ENCODE assay signal across 27 cellular contexts in the genomic region with DNA sequence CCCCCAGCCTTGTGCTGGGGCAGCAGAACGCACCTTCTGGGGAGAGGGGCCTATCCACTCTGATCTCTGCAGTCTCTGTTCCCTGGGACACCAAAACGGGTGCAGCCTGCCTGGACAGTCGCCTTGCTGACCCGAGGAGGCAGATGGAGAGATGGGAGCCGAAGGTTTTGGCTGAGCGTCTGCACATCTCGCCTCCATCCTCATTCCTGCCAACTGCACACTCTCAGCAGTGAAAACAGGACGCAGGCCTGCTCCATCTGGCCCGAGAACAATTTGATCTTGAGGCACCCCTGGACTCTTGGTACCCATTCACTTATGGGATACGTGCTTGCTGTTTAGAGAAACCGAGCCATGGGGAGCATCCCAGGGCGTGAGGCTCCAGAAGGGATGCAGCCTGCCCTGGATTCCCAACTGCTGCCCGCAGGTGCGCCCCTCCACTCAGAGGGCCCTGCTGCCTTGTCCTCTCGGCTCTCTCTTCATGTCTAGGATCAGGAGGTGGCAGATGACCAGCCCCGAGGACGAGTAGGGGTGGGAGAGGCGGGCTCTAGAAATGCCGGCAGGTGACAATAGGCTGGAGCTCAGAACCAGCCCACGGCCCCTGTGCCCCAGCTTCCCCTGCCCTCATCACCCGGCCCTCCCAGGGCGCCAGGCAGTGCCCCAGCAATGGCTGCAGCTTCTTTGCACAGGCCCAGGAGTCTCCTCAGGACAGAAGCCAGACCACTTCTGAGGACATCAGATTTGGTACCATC.
"Had no signal": no experiment of that assay in that cellular context is flagged by ENCODE, and none has a peak within 500 bp of the region (broad histone marks: within the 10 kb centered on the region; RNA-seq: fewer than 3 reads in every experiment).

No MANE protein-coding gene starts in this region.

- H3K36me3 Mint-ChIP-seq: activated naive CD8-positive, alpha-beta T cell; memory B cell; natural killer cell treated with Interleukin-12 subunit alpha and Interleukin-12 subunit beta and Interleukin-15 and Interleukin-18, amount 100 ng/mL, for 72 hours; WTC11 had no signal

- H3K9me3 ChIP-seq: adrenal gland, ascending aorta, heart right ventricle, thyroid gland had no signal

- H3K27ac Mint-ChIP-seq: activated CD4-positive, alpha-beta T cell treated with anti-CD3 and anti-CD28 coated beads for 36 hours; activated naive CD8-positive, alpha-beta T cell; activated T-helper 2 cell treated with anti-CD3 and anti-CD28 coated beads, Interferon-gamma antibody, Interleukin-2, Interleukin-4, amounts not matched to agents 10 μg/mL and 5 μg/mL and 100 μg/mL, durations not matched to agents 14 hours and 24 hours and 36 hours; endodermal cell; memory B cell had no signal

- DNase-seq: activated CD4-positive, alpha-beta T cell treated with anti-CD3 and anti-CD28 coated beads for 36 hours; activated CD4-positive, alpha-beta T cell treated with anti-CD3 and anti-CD28 coated beads, Interleukin-2, amount 50 U/mL, for 4 hours; activated CD8-positive, alpha-beta memory T cell treated with anti-CD3 and anti-CD28 coated beads for 24 hours; activated CD8-positive, alpha-beta memory T cell treated with anti-CD3 and anti-CD28 coated beads, Interleukin-2, amount 50 U/mL, for 48 hours; activated naive CD4-positive, alpha-beta T cell; activated T-cell treated with anti-CD3 and anti-CD28 coated beads, Interleukin-2, amount 50 U/mL, for 4 hours; adrenal gland; central memory CD4-positive, alpha-beta T cell; cortex of kidney; endodermal cell; foreskin fibroblast; heart right ventricle; islet precursor cell; left cardiac atrium; nucleus accumbens; posterior cingulate gyrus; stimulated activated CD4-positive, alpha-beta T cell treated with anti-CD3 and anti-CD28 coated beads, Interleukin-4, amount 100 ng/mL, for 1 hour; stimulated activated naive CD4-positive, alpha-beta T cell treated with Interleukin-2 at 50 U/mL for 16 hours; T-helper 1 cell; thyroid gland had no signal

- H3K9me3 Mint-ChIP-seq: activated T-cell treated with anti-CD3 and anti-CD28 coated beads, Interleukin-2, amount 50 U/mL, for 4 hours; activated T-helper 2 cell treated with anti-CD3 and anti-CD28 coated beads, Interferon-gamma antibody, Interleukin-2, Interleukin-4, amounts not matched to agents 10 μg/mL and 5 μg/mL and 100 μg/mL, durations not matched to agents 14 hours and 24 hours and 36 hours; endodermal cell; memory B cell; natural killer cell treated with Interleukin-12 subunit alpha and Interleukin-12 subunit beta and Interleukin-15 and Interleukin-18, amount 100 ng/mL, for 72 hours; WTC11 had no signal

- H3K27ac ChIP-seq: adrenal gland, ascending aorta, heart right ventricle, thyroid gland had no signal

- H3K36me3 ChIP-seq: adrenal gland, ascending aorta, heart right ventricle, thyroid gland had no signal

- ATAC-seq: activated CD4-positive, alpha-beta T cell treated with anti-CD3 and anti-CD28 coated beads for 36 hours; activated T-cell treated with anti-CD3 and anti-CD28 coated beads, Interleukin-2, amount 50 U/mL, for 4 hours; heart right ventricle; left cardiac atrium; natural killer cell treated with Interleukin-12 subunit alpha and Interleukin-12 subunit beta and Interleukin-15 and Interleukin-18, amount 100 ng/mL, for 72 hours; sciatic nerve; WTC11 had no signal

- H3K27me3 Mint-ChIP-seq: activated CD4-positive, alpha-beta T cell treated with anti-CD3 and anti-CD28 coated beads for 36 hours; activated naive CD8-positive, alpha-beta T cell; natural killer cell treated with Interleukin-12 subunit alpha and Interleukin-12 subunit beta and Interleukin-15 and Interleukin-18, amount 100 ng/mL, for 72 hours had no signal

- H3K4me3 ChIP-seq: adrenal gland, ascending aorta, heart right ventricle, thyroid gland had no signal

- H3K27me3 ChIP-seq: adrenal gland, ascending aorta, thyroid gland had no signal

- H3K4me3 Mint-ChIP-seq: activated CD4-positive, alpha-beta T cell treated with anti-CD3 and anti-CD28 coated beads for 36 hours; activated naive CD8-positive, alpha-beta T cell; activated T-cell treated with anti-CD3 and anti-CD28 coated beads, Interleukin-2, amount 50 U/mL, for 4 hours; endodermal cell; memory B cell; natural killer cell treated with Interleukin-12 subunit alpha and Interleukin-12 subunit beta and Interleukin-15 and Interleukin-18, amount 100 ng/mL, for 72 hours; WTC11 had no signal
